In the genomic region with DNA sequence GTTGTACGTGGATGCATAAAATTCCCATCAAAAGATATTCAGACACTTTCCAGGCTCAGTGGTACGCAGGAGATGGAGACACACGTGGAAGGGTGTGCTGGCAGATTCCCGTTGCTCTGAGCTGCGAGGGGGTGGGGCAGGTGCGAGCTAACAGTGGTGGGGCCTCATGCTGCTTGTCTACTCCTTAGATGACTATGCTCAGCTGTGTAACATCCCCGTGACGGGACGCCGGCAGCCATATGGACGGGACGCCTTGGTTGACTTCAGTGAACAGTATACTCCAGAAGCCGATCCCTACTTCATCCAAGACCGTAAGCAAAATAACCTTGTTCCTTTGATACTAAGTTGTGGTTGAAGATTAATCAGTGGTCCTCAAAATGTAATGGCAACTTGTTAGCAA, we compare ENCODE assay signal across 18 cellular contexts.
"Had no signal": no experiment of that assay in that cellular context is flagged by ENCODE, and none has a peak within 500 bp of the region (broad histone marks: within the 10 kb centered on the region; RNA-seq: fewer than 3 reads in every experiment).

No MANE protein-coding gene starts in this region.

- ATAC-seq: effector memory CD8-positive, alpha-beta T cell; gastrocnemius medialis; left cardiac atrium; left lung; left ventricle myocardium superior; lower lobe of right lung had no signal

- H3K27ac ChIP-seq: colonic mucosa, esophagus squamous epithelium, gastrocnemius medialis, heart right ventricle, left lung, lower lobe of right lung had no signal

- H3K27me3 ChIP-seq: colonic mucosa, esophagus squamous epithelium, gastrocnemius medialis, heart right ventricle, left lung had no signal

- H3K27ac Mint-ChIP-seq: dendritic cell treated with granulocyte-macrophage colony-stimulating factor and Interleukin-4, amounts not matched to agents 40 ng/mL and 50 ng/mL, for 4 days; effector memory CD8-positive, alpha-beta T cell had no signal

- H3K4me3 Mint-ChIP-seq: dendritic cell treated with granulocyte-macrophage colony-stimulating factor and Interleukin-4, amounts not matched to agents 40 ng/mL and 50 ng/mL, for 4 days; effector memory CD8-positive, alpha-beta T cell had no signal

- H3K36me3 ChIP-seq: colonic mucosa, esophagus squamous epithelium, gastrocnemius medialis, left lung, lower lobe of right lung had no signal

- H3K9me3 Mint-ChIP-seq: dendritic cell treated with granulocyte-macrophage colony-stimulating factor and Interleukin-4, amounts not matched to agents 40 ng/mL and 50 ng/mL, for 4 days; effector memory CD8-positive, alpha-beta T cell had no signal

- H3K4me1 ChIP-seq: colonic mucosa, esophagus squamous epithelium, gastrocnemius medialis, left lung, lower lobe of right lung had no signal

- H3K27me3 Mint-ChIP-seq: dendritic cell treated with granulocyte-macrophage colony-stimulating factor and Interleukin-4, amounts not matched to agents 40 ng/mL and 50 ng/mL, for 4 days had no signal

- H3K9me3 ChIP-seq: colonic mucosa, esophagus squamous epithelium, gastrocnemius medialis, left lung, lower lobe of right lung had no signal

- DNase-seq: colonic mucosa; cortex of kidney; effector CD8-positive, alpha-beta T cell; effector memory CD8-positive, alpha-beta T cell; esophagus squamous epithelium; foreskin melanocyte; gastrocnemius medialis; glutamatergic neuron; head of caudate nucleus; heart right ventricle; hippocampal formation; left cardiac atrium; left lung; left ventricle myocardium superior; lower lobe of right lung; mesendoderm; midbrain had no signal

- H3K4me3 ChIP-seq: colonic mucosa, esophagus squamous epithelium, gastrocnemius medialis, heart right ventricle, left lung, lower lobe of right lung had no signal
